In genomic region chr18:49186242-49186641, GRCh38 we compare ENCODE assay signal across 27 cellular contexts.
A peak's percentile ranks its signal among the peaks of the same experiment; 100 is the strongest.
DNase-seq lines count a peak whose midpoint lies in the region; FAIRE-seq and TF ChIP-seq lines count a peak whose summit lies in the region.
"Had no signal": no experiment of that assay in that cellular context is flagged by ENCODE, and none has a peak within 500 bp of the region (broad histone marks: within the 10 kb centered on the region; RNA-seq: fewer than 3 reads in every experiment).

No MANE protein-coding gene starts in this region.

- FAIRE-seq in GM19239 (lab: Jason Lieb, UNC), result no peak
- FAIRE-seq: GM12891, H1, K562 had no signal

- H3K27ac ChIP-seq in cingulate gyrus (ENCODE audit: low read depth, low read length), result peak overlapping the region; percentile 11
- H3K27ac ChIP-seq: C4-2B, SJSA1 had no signal

- H3K27ac Mint-ChIP-seq in nephron progenitor cell, result peak overlapping the region; percentile 7
- H3K27ac Mint-ChIP-seq: B cell; CD8-positive, alpha-beta T cell had no signal

- no peak overlapping the region for H3K4me3 Mint-ChIP-seq in nephron progenitor cell
- H3K4me3 Mint-ChIP-seq: B cell; CD8-positive, alpha-beta T cell had no signal

- DNase-seq in HT1080 (ENCODE audit: low read depth), result peak; percentile 69
- no peak for DNase-seq in nephron progenitor cell
- DNase-seq in nucleus accumbens (lab: John Stamatoyannopoulos, UW), result no peak
- DNase-seq in GM19239 (ENCODE audit: insufficient read length, low spot score), result no peak
- no peak for DNase-seq in stimulated activated CD4-positive, alpha-beta T cell treated with anti-CD3 and anti-CD28 coated beads, Interleukin-2, amount 100 ng/mL, for 48 hours
- DNase-seq in HUDEP-2 (lab: John Stamatoyannopoulos, UW; ENCODE audit: unreplicated experiment in 76 of 76), result no peak
- DNase-seq: CD8-positive, alpha-beta T cell; DMS 273 treated with DMSO at 0.1 percent for 48 hours; DMS79; EL; GDM1; Kasumi-1; MV-4-11; NCI-H1105 treated with DMSO at 0.1 percent for 48 hours; NCI-H146; NCI-H2029; NCI-H524 treated with DMSO at 0.1 percent for 48 hours; NCI-H82; NK-92 treated with Interleukin-12 subunit alpha and Interleukin-12 subunit beta, amount 100 ng/mL, for 24 hours; PC-3 had no signal

- no peaks in the 10 kb centered on the region for H3K27me3 Mint-ChIP-seq in nephron progenitor cell (ENCODE audit: low read depth, poor library complexity)
- H3K27me3 Mint-ChIP-seq: B cell had no signal

- no peak for TF ChIP-seq CTCF in nephron progenitor cell (IDR thresholded peaks at IDR 0.05)

- no peaks in the 10 kb centered on the region for H3K36me3 Mint-ChIP-seq in nephron progenitor cell (ENCODE audit: low read depth)

- peaks cover 16% of the 10 kb centered on the region for H3K4me1 Mint-ChIP-seq in nephron progenitor cell

- H3K9me3 Mint-ChIP-seq in nephron progenitor cell, result no peaks in the 10 kb centered on the region
